In genomic region chr6:33272358-33273128, GRCh38 we compare ENCODE assay signal across 8 cellular contexts. TPM values are rescaled to one million over a fixed set of nuclear protein-coding genes. Genes with fewer than 3 reads are reported as not detected.
DNase-seq lines count a peak whose midpoint lies in the region; ATAC-seq, FAIRE-seq and TF ChIP-seq lines count a peak whose summit lies in the region.

No MANE protein-coding gene starts in this region.

- no peak for TF ChIP-seq EP300 in sigmoid colon (IDR thresholded peaks at IDR 0.05)

- DNase-seq in GM12865 (ENCODE audit: low read depth) = no peak
- DNase-seq in T-helper 17 cell = no peak
- DNase-seq in fibroblast of villous mesenchyme (ENCODE audit: low read depth) = no peak
- no peak for DNase-seq in sigmoid colon
- DNase-seq in urothelium cell line (ENCODE audit: low spot score) = no peak

- H3K27ac Mint-ChIP-seq in T-helper 17 cell = peak overlapping the region; percentile 99

- peaks cover 4% of the 10 kb centered on the region for H3K36me3 Mint-ChIP-seq in T-helper 17 cell (ENCODE audit: low read depth)

- TF ChIP-seq POLR2A in sigmoid colon (IDR thresholded peaks at IDR 0.05) = no peak

- no peaks in the 10 kb centered on the region for H3K9me3 ChIP-seq in T-helper 17 cell (ENCODE audit: control insufficient read depth, low read length, poor library complexity, severe bottlenecking)
- no peaks in the 10 kb centered on the region for H3K9me3 ChIP-seq in sigmoid colon

- WGBS in sigmoid colon, 2 donors = 4 to 14% methylated on average over 15 of the region's 15 CpGs

- H3K27ac ChIP-seq in sigmoid colon = peak overlapping the region; percentile 89 to 96 (median 90)

- no peak for ATAC-seq in T-helper 17 cell
- no peak for ATAC-seq in GM21737 (IDR thresholded peaks at IDR 0.05; ENCODE audit: unreplicated experiment)
- ATAC-seq in GM21723 (IDR thresholded peaks at IDR 0.05; ENCODE audit: unreplicated experiment) = no peak
- no peak for ATAC-seq in HG03469 (IDR thresholded peaks at IDR 0.05; ENCODE audit: unreplicated experiment)

- TF ChIP-seq CTCF in GM12865 (IDR thresholded peaks at IDR 0.05; ENCODE audit: insufficient read depth, low read depth, low read length, missing control alignments) (no peak), fibroblast of villous mesenchyme (IDR thresholded peaks at IDR 0.05; ENCODE audit: insufficient read depth, low read depth, low read length) (no peak), sigmoid colon (IDR thresholded peaks at IDR 0.05) (no peak)

- H3K4me3 ChIP-seq in GM12865 (ENCODE audit: low read depth, low read length) (peak overlapping the region; percentile 90), fibroblast of villous mesenchyme (ENCODE audit: low read depth, low read length) (peak overlapping the region; percentile 99), sigmoid colon (peak overlapping the region; percentile 56 to 88 (median 72))

- H3K36me3 ChIP-seq in sigmoid colon = peaks cover 12 to 57% (median 32%) of the 10 kb centered on the region in 4 donors

- H3K27me3 Mint-ChIP-seq in T-helper 17 cell = no peaks in the 10 kb centered on the region

- intact Hi-C loops in sigmoid colon (cut with DNase I) = loop anchor here (5.0 to 10.0 kb wide), 3 partner anchors 70 to 1608 kb away; partner anchors contain the start of genes C6orf47, CSNK2B, GPANK1 and HSD17B8

- H3K27me3 ChIP-seq in sigmoid colon = no peaks in the 10 kb centered on the region

- peaks cover 48% of the 10 kb centered on the region for H3K4me1 Mint-ChIP-seq in T-helper 17 cell

- FAIRE-seq in urothelium cell line (lab: Jason Lieb, UNC) = no peak

- peak overlapping the region; percentile 96 for H3K4me3 Mint-ChIP-seq in T-helper 17 cell

- H3K4me1 ChIP-seq in sigmoid colon = peaks cover 0 to 65% (median 61%) of the 10 kb centered on the region in 4 donors

RNA-seq across cellular contexts. Expression of gene RPS18, which starts 0.7 kb away (rescaled TPM):
- total RNA-seq in T-helper 17 cell (1,000 to 10,000 TPM; 4,373 to 4,641 TPM), fibroblast of villous mesenchyme (1,877 and 2,083 TPM in 2 replicates), sigmoid colon (1,000 to 10,000 TPM; 2,427 to 4,810 (median 4,005) TPM)
- 1,000 to 10,000 TPM; 3,648 to 7,566 (median 5,490) TPM for polyA plus RNA-seq in sigmoid colon

RNA-seq across cellular contexts. Expression of gene VPS52, which starts 0.9 kb away (rescaled TPM):
- 10 to 100 TPM; 66.5 to 68.3 TPM for total RNA-seq in T-helper 17 cell
- 35.4 and 38.9 TPM in 2 replicates for total RNA-seq in fibroblast of villous mesenchyme
- 10 to 100 TPM; 26.2 to 44.6 (median 33.5) TPM for total RNA-seq in sigmoid colon
- 10 to 100 TPM; 23.4 to 51.2 (median 26.4) TPM for polyA plus RNA-seq in sigmoid colon

RNA-seq across cellular contexts. Expression of gene B3GALT4, which starts 4.4 kb away (rescaled TPM):
- total RNA-seq in T-helper 17 cell (10 to 100 TPM; 10.1 to 13.0 TPM), fibroblast of villous mesenchyme (2.6 and 5.5 TPM in 2 replicates), sigmoid colon (10 to 100 TPM in 3 of 4 donors, 1 to 10 TPM in 1; 7.2 to 22.2 (median 13.3) TPM)
- 10 to 100 TPM; 19.2 to 23.6 (median 21.7) TPM for polyA plus RNA-seq in sigmoid colon

RNA-seq across cellular contexts. Expression of gene WDR46, which starts 16.5 kb away (rescaled TPM):
- total RNA-seq in T-helper 17 cell (10 to 100 TPM; 32.1 to 38.6 TPM), fibroblast of villous mesenchyme (99.7 and 108 TPM in 2 replicates), sigmoid colon (10 to 100 TPM; 28.2 to 41.6 (median 37.4) TPM)
- polyA plus RNA-seq in sigmoid colon = 10 to 100 TPM; 15.3 to 51.2 (median 30.0) TPM

RNA-seq across cellular contexts. Expression of gene PFDN6, which starts 16.9 kb away (rescaled TPM):
- total RNA-seq in T-helper 17 cell (10 to 100 TPM; 16.5 to 25.7 TPM), fibroblast of villous mesenchyme (26.4 and 34.5 TPM in 2 replicates), sigmoid colon (10 to 100 TPM in 3 of 4 donors, 1 to 10 TPM in 1; 7.5 to 56.1 (median 31.8) TPM)
- 100 to 1,000 TPM; 131 to 173 (median 144) TPM for polyA plus RNA-seq in sigmoid colon
